In genomic region chr6:70566751-70567382, GRCh38 we compare ENCODE assay signal across 8 cellular contexts. TPM values are rescaled to one million over a fixed set of nuclear protein-coding genes. Genes with fewer than 3 reads are reported as not detected.
DNase-seq lines count a peak whose midpoint lies in the region; ATAC-seq, FAIRE-seq and TF ChIP-seq lines count a peak whose summit lies in the region.

Gene SDHAF4, plus strand, starts transcription at chr6:70566930. Its CDS starts 11 bp downstream, at chr6:70566941.

- ATAC-seq in stimulated activated naive CD8-positive, alpha-beta T cell treated with anti-CD3 and anti-CD28 coated beads, Interleukin-15, Interleukin-2, amounts not matched to agents 100 U/mL and 50 U/mL, for 24 hours, result peak; percentile 98

- peak within 1 kb of the TSS; percentile 76 for H3K27ac ChIP-seq in RWPE1

- peaks cover 3% of the 10 kb centered on the region for H3K27me3 Mint-ChIP-seq in nephron (ENCODE audit: low read depth)

- peak; percentile 94 for TF ChIP-seq POLR2A in H54 (IDR thresholded peaks at IDR 0.05; ENCODE audit: low read depth, low read length)

- H3K4me3 Mint-ChIP-seq in nephron, result peak within 1 kb of the TSS; percentile 84 to 96 (median 94)

- POLR2A ChIA-PET in RWPE1 (lab: Yijun Ruan, JAX; ENCODE audit: low non-redundant PET), result interaction anchor here (1.2 kb wide), 1 partner anchor 101 kb away, joined by 6 read pairs; the partner anchor contains the start of gene SMAP1

- peaks cover 38% of the 10 kb centered on the region for H3K36me3 Mint-ChIP-seq in nephron (ENCODE audit: low read depth)

- peaks cover 11% of the 10 kb centered on the region for H3K4me1 Mint-ChIP-seq in nephron

- peaks cover 10% of the 10 kb centered on the region for H3K9me3 Mint-ChIP-seq in nephron

- FAIRE-seq in H54 (lab: Jason Lieb, UNC), result peak; percentile 94

- peak within 1 kb of the TSS; percentile 92 for H3K4me3 ChIP-seq in fibroblast of the aortic adventitia (ENCODE audit: low read depth, low read length)

- CTCF ChIA-PET in RWPE1 (lab: Yijun Ruan, JAX), result interaction anchor here (0.6 to 1.0 kb wide), 2 partner anchors 257 to 346 kb away, joined by 3 read pairs; no protein-coding TSS in a partner anchor

- DNase-seq in ELR (ENCODE audit: low read depth) (peak; percentile 91), H54 (ENCODE audit: insufficient read length, low spot score) (peak; percentile 85), LoVo (ENCODE audit: low spot score) (peak; percentile 91), RWPE1 (ENCODE audit: low spot score) (peak; percentile 97), fibroblast of the aortic adventitia (ENCODE audit: low read depth) (peak; percentile 84)
- DNase-seq in activated T-helper 9 cell treated with anti-CD3 and anti-CD28 coated beads, Interleukin-2, amount 50 U/mL, for 16 hours (ENCODE audit: low read depth), result peak; percentile 92
- peak; percentile 96 for DNase-seq in stimulated activated naive CD8-positive, alpha-beta T cell treated with anti-CD3 and anti-CD28 coated beads, Interleukin-15, Interleukin-2, amounts not matched to agents 100 U/mL and 50 U/mL, for 24 hours

- peak within 1 kb of the TSS; percentile 80 to 90 (median 84) for H3K27ac Mint-ChIP-seq in nephron

- TF ChIP-seq CTCF in RWPE1 (conservative IDR thresholded peaks at IDR 0.05; ENCODE audit: low read depth) (no peak), fibroblast of the aortic adventitia (IDR thresholded peaks at IDR 0.05; ENCODE audit: insufficient read depth, low read length) (no peak), nephron (IDR thresholded peaks at IDR 0.05; ENCODE audit: unreplicated experiment in 3 of 3) (peak in 1 of 3 experiments; percentile 24)

RNA-seq across cellular contexts. Expression of gene SDHAF4, which starts in this region (rescaled TPM):
- total RNA-seq in fibroblast of the aortic adventitia (ENCODE audit: low replicate concordance), result 2.8 and 8.0 TPM in 2 replicates

Comparison
In these comparisons a context has a peak if more than half of its experiments do, and no peak if none do; other contexts are left out.
1. Peak in every context shown above with its lines: DNase-seq, ATAC-seq, H3K4me3 ChIP-seq and H3K27ac ChIP-seq.